In the genomic region with DNA sequence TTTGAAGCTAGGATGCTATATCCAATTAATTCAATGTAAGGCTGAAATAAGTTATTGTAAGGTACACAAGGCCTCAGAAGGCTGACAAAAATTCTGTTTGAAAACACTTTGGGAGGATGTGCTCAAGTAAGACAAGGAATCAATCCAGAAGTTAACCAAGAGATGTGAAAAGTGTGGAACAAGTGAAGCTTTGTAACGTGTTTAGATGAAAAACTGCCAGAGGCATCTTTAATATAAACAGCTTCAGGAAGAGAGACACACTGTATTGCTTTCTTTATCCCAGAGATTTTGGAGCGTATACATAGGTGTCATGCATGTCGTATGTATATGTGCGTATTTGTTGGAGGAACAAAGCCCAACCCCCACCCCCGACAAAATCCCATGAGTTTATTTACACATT, we compare ENCODE assay signal across 1 cellular context.
TF ChIP-seq lines count a peak whose summit lies in the region.

No MANE protein-coding gene starts in this region.

TF ChIP-seq in IMR-90, 13 proteins besides CTCF, POLR2A, EP300 and RAD21:
- TF ChIP-seq NFE2L2 (IDR thresholded peaks at IDR 0.05; ENCODE audit: low read depth, low read length) (no peak), BHLHE40 (IDR thresholded peaks at IDR 0.05; ENCODE audit: low read depth, low read length) (no peak), SMC3 (IDR thresholded peaks at IDR 0.05; ENCODE audit: low read depth, low read length) (no peak), FOS (IDR thresholded peaks at IDR 0.05; ENCODE audit: low read depth, low read length) (no peak), MAFK (IDR thresholded peaks at IDR 0.05; ENCODE audit: low read depth, low read length) (no peak), RCOR1 (IDR thresholded peaks at IDR 0.05; ENCODE audit: insufficient replicate concordance, low read length) (no peak), CHD1 (IDR thresholded peaks at IDR 0.05; ENCODE audit: low read depth, low read length) (no peak), CEBPB (IDR thresholded peaks at IDR 0.05; ENCODE audit: low read depth, low read length) (no peak), MXI1 (IDR thresholded peaks at IDR 0.05; ENCODE audit: borderline replicate concordance, low read depth, low read length) (no peak), RFX5 (IDR thresholded peaks at IDR 0.05; ENCODE audit: low read depth, low read length) (no peak), MAZ (IDR thresholded peaks at IDR 0.05; ENCODE audit: borderline replicate concordance, low read depth, low read length) (no peak)
- TF ChIP-seq, protein P1, sequence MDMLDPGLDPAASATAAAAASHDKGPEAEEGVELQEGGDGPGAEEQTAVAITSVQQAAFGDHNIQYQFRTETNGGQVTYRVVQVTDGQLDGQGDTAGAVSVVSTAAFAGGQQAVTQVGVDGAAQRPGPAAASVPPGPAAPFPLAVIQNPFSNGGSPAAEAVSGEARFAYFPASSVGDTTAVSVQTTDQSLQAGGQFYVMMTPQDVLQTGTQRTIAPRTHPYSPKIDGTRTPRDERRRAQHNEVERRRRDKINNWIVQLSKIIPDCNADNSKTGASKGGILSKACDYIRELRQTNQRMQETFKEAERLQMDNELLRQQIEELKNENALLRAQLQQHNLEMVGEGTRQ (IDR thresholded peaks at IDR 0.05; ENCODE audit: low read depth, low read length): no peak
- TF ChIP-seq, protein P2, sequence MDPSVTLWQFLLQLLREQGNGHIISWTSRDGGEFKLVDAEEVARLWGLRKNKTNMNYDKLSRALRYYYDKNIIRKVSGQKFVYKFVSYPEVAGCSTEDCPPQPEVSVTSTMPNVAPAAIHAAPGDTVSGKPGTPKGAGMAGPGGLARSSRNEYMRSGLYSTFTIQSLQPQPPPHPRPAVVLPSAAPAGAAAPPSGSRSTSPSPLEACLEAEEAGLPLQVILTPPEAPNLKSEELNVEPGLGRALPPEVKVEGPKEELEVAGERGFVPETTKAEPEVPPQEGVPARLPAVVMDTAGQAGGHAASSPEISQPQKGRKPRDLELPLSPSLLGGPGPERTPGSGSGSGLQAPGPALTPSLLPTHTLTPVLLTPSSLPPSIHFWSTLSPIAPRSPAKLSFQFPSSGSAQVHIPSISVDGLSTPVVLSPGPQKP (IDR thresholded peaks at IDR 0.05; ENCODE audit: borderline replicate concordance, low read depth, low read length): no peak
TF ChIP-seq in IMR-90: peak in this region for 0.
